Comparison of ENCODE assay signal across 11 cellular contexts in the genomic region with DNA sequence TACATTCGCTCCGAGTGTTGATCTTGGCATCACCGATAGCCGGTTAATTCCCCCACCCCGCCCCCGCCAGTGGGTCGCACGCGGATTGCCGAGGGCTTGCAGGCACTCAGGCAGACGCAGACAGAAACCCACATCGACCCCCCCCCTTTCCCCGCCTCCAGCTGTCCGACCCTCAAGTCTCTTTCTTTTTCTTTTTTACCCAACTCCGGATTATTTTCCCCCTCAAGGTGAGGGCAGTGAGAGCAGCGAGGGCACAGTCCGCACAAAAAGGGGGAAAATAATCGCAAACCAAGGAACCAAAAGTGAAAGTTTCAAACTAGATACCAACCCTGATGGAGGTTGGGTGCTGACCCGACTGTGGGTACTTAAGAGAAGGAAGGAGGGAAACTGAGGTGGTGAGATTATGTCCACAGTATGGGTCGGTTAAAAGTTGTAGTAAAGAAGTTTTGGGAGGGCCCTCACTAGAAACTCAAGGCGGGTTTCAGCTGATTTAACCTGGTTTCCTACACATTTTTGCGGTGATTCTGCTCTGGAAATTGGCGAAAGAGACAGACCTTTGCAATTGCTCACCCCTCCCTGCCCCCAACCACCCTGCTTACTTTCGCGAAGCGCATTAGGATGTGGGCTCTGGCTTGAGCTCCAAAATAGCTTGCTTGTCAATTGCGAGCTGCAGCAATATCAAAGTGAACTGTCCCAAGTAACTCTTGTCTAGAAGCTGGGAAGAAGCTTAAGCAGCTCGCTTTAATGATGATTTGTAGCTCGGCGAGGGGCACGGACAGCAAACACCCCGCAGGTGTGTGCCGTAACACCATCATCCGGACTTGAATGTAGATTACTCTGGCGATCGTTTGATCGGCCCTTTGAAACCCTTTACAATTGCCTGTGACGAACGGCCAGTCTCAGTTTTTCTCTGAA. TPM values are rescaled to one million over a fixed set of nuclear protein-coding genes. Genes with fewer than 3 reads are reported as not detected.
DNase-seq lines count a peak whose midpoint lies in the region; ATAC-seq lines count a peak whose summit lies in the region.
"Had no signal": no experiment of that assay in that cellular context is flagged by ENCODE, and none has a peak within 500 bp of the region (broad histone marks: within the 10 kb centered on the region; RNA-seq: fewer than 3 reads in every experiment).

No MANE protein-coding gene starts in this region.

- peaks cover 7% of the 10 kb centered on the region for H3K36me3 Mint-ChIP-seq in activated T-helper 2 cell treated with anti-CD3 and anti-CD28 coated beads, Interferon-gamma antibody, Interleukin-2, Interleukin-4, amounts not matched to agents 10 μg/mL and 5 μg/mL and 100 μg/mL, durations not matched to agents 14 hours and 24 hours and 36 hours (ENCODE audit: low read depth)

- H3K27ac ChIP-seq in layer of hippocampus (ENCODE audit: low read depth, low read length): peak overlapping the region; percentile 87
- H3K27ac ChIP-seq: 22Rv1 had no signal

- DNase-seq in NCI-H1092 treated with DMSO at 0.1 percent for 48 hours (lab: John Stamatoyannopoulos, UW): peak; percentile 43
- DNase-seq in NCI-H1092 (lab: John Stamatoyannopoulos, UW): no peak
- DNase-seq in activated T-helper 2 cell treated with anti-CD3 and anti-CD28 coated beads, Interferon-gamma antibody, Interleukin-2, Interleukin-4, amounts not matched to agents 10 μg/mL and 5 μg/mL and 100 μg/mL, durations not matched to agents 14 hours and 24 hours and 36 hours (ENCODE audit: low spot score): no peak
- DNase-seq in stimulated activated naive CD8-positive, alpha-beta T cell treated with anti-CD3 and anti-CD28 coated beads, Interleukin-15, amount 100 ng/mL, for 72 hours: no peak
- no peak for DNase-seq in NCI-H1436 treated with DMSO at 0.1 percent for 48 hours (lab: John Stamatoyannopoulos, UW)
- no peak for DNase-seq in midbrain (lab: John Stamatoyannopoulos, UW)
- DNase-seq: cortex of kidney, NCI-H2227 treated with DMSO at 0.1 percent for 48 hours had no signal

- H3K4me1 Mint-ChIP-seq in activated T-helper 2 cell treated with anti-CD3 and anti-CD28 coated beads, Interferon-gamma antibody, Interleukin-2, Interleukin-4, amounts not matched to agents 10 μg/mL and 5 μg/mL and 100 μg/mL, durations not matched to agents 14 hours and 24 hours and 36 hours (ENCODE audit: low read depth): peaks cover 6% of the 10 kb centered on the region
- peaks cover 31% of the 10 kb centered on the region for H3K4me1 Mint-ChIP-seq in stimulated activated naive CD8-positive, alpha-beta T cell treated with anti-CD3 and anti-CD28 coated beads, Interleukin-15, amount 100 ng/mL, for 72 hours

- H3K27me3 Mint-ChIP-seq in activated T-helper 2 cell treated with anti-CD3 and anti-CD28 coated beads, Interferon-gamma antibody, Interleukin-2, Interleukin-4, amounts not matched to agents 10 μg/mL and 5 μg/mL and 100 μg/mL, durations not matched to agents 14 hours and 24 hours and 36 hours (ENCODE audit: low read depth): peaks cover 78% of the 10 kb centered on the region
- peaks cover 91% of the 10 kb centered on the region for H3K27me3 Mint-ChIP-seq in stimulated activated naive CD8-positive, alpha-beta T cell treated with anti-CD3 and anti-CD28 coated beads, Interleukin-15, amount 100 ng/mL, for 72 hours

- H3K9me3 Mint-ChIP-seq in activated T-helper 2 cell treated with anti-CD3 and anti-CD28 coated beads, Interferon-gamma antibody, Interleukin-2, Interleukin-4, amounts not matched to agents 10 μg/mL and 5 μg/mL and 100 μg/mL, durations not matched to agents 14 hours and 24 hours and 36 hours: peaks cover 9% of the 10 kb centered on the region
- H3K9me3 Mint-ChIP-seq in stimulated activated naive CD8-positive, alpha-beta T cell treated with anti-CD3 and anti-CD28 coated beads, Interleukin-15, amount 100 ng/mL, for 72 hours: peaks cover 12 to 22% of the 10 kb centered on the region in 2 donors

- no peak overlapping the region for H3K27ac Mint-ChIP-seq in activated T-helper 2 cell treated with anti-CD3 and anti-CD28 coated beads, Interferon-gamma antibody, Interleukin-2, Interleukin-4, amounts not matched to agents 10 μg/mL and 5 μg/mL and 100 μg/mL, durations not matched to agents 14 hours and 24 hours and 36 hours
- H3K27ac Mint-ChIP-seq in stimulated activated naive CD8-positive, alpha-beta T cell treated with anti-CD3 and anti-CD28 coated beads, Interleukin-15, amount 100 ng/mL, for 72 hours: no peak overlapping the region

- H3K4me3 Mint-ChIP-seq in activated T-helper 2 cell treated with anti-CD3 and anti-CD28 coated beads, Interferon-gamma antibody, Interleukin-2, Interleukin-4, amounts not matched to agents 10 μg/mL and 5 μg/mL and 100 μg/mL, durations not matched to agents 14 hours and 24 hours and 36 hours (ENCODE audit: low read depth): peak overlapping the region; percentile 15
- H3K4me3 Mint-ChIP-seq in stimulated activated naive CD8-positive, alpha-beta T cell treated with anti-CD3 and anti-CD28 coated beads, Interleukin-15, amount 100 ng/mL, for 72 hours: peak overlapping the region; percentile 53 to 60

- ATAC-seq in stimulated activated naive CD8-positive, alpha-beta T cell treated with anti-CD3 and anti-CD28 coated beads, Interleukin-15, amount 100 ng/mL, for 72 hours: no peak
- ATAC-seq in GM19455 (IDR thresholded peaks at IDR 0.05; ENCODE audit: unreplicated experiment): no peak

- H3K27me3 ChIP-seq in layer of hippocampus (ENCODE audit: control insufficient read depth, insufficient read depth, low read length): peaks cover 4% of the 10 kb centered on the region

- intact Hi-C loops in activated T-helper 2 cell treated with anti-CD3 and anti-CD28 coated beads, Interferon-gamma antibody, Interleukin-2, Interleukin-4, amounts not matched to agents 10 μg/mL and 5 μg/mL and 100 μg/mL, durations not matched to agents 14 hours and 24 hours and 36 hours (cut with micrococcal nuclease): loop anchor here (1.0 to 10.0 kb wide), 4 partner anchors 17 to 1693 kb away; partner anchors contain the start of genes PEX5L and SOX2

RNA-seq across cellular contexts. Expression of gene SOX2, which starts 15.7 kb away (rescaled TPM):
- not detected in 2 replicates for total RNA-seq in activated T-helper 2 cell treated with anti-CD3 and anti-CD28 coated beads, Interferon-gamma antibody, Interleukin-2, Interleukin-4, amounts not matched to agents 10 μg/mL and 5 μg/mL and 100 μg/mL, durations not matched to agents 14 hours and 24 hours and 36 hours
